Comparison of ENCODE assay signal across 20 cellular contexts in the genomic region with DNA sequence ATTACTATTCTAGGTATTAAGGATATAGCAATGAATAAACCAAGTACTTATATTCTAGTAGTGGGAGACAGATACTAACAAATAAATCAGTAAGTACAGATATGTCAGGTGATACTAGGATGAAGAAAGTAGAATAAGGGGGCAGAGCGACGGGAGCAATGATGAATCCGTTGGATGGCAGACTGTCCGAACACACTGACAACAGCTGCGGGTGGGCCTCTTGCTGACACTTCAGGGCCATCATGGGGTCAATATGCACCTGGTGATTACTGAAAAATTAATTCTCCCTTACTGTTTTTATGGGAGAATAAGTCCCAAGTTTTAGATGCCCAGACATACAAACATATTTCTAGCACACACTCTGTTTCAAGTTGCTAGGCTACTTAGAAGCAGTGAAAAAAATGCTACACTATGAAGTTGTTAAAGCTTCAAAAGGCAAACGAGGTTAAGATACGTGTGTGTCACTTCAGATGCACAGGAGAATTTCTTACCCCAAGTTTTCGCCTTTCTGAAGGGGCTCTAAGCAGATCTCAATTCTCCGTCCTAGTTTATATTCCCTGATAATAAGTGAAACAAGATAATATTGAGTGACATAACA.
DNase-seq lines count a peak whose midpoint lies in the region; ATAC-seq, FAIRE-seq and TF ChIP-seq lines count a peak whose summit lies in the region.
"Had no signal": no experiment of that assay in that cellular context is flagged by ENCODE, and none has a peak within 500 bp of the region (broad histone marks: within the 10 kb centered on the region; RNA-seq: fewer than 3 reads in every experiment).

No MANE protein-coding gene starts in this region.

- H3K9me3 ChIP-seq in GM23248 (ENCODE audit: low read depth) (no peaks in the 10 kb centered on the region), thymus (ENCODE audit: control insufficient read depth) (no peaks in the 10 kb centered on the region)
- H3K9me3 ChIP-seq: BLaER1, neutrophil, right lobe of liver, suprapubic skin had no signal

- H4K20me1 ChIP-seq in GM23248 (ENCODE audit: insufficient read depth) = 0 out of 2 replicates have a peak, but pooled peaks cover 2% of the 10 kb centered on the region
- H4K20me1 ChIP-seq: BLaER1 had no signal

- H3K27ac ChIP-seq in GM23248 = peak overlapping the region; percentile 20
- H3K27ac ChIP-seq in thymus (ENCODE audit: low read depth) = peak overlapping the region; percentile 22
- H3K27ac ChIP-seq: BLaER1, neutrophil, right lobe of liver, suprapubic skin had no signal

- TF ChIP-seq CTCF in D721Med (IDR thresholded peaks at IDR 0.05; ENCODE audit: insufficient read depth, missing control alignments) (no peak), GM13977 (IDR thresholded peaks at IDR 0.05; ENCODE audit: extremely low read depth, insufficient read depth, missing control alignments) (no peak)

- 86 to 88% methylated on average over 9 of the region's 9 CpGs for WGBS in GM23248 (ENCODE audit: low coverage in 1 of 2, low lambda C conversion rate in 2 of 2, missing lambda C conversion rate in 2 of 2), 2 experiments
- WGBS in thymus = 91% methylated on average over 9 of the region's 9 CpGs

- H3F3A ChIP-seq in GM23248 (ENCODE audit: insufficient read depth) = peaks cover 33% of the 10 kb centered on the region

- peak; percentile 34 for DNase-seq in GM23248
- DNase-seq in hepatic stellate cell (ENCODE audit: low spot score) = peak; percentile 6
- no peak for DNase-seq in D721Med (ENCODE audit: insufficient read length, low spot score)
- DNase-seq in GM13977 (ENCODE audit: low spot score) = no peak
- no peak for DNase-seq in HCEC 1CT
- no peak for DNase-seq in activated naive CD4-positive, alpha-beta T cell treated with anti-CD3 and anti-CD28 coated beads, Interleukin-2, amount 50 U/mL, for 16 hours
- DNase-seq: activated effector memory CD4-positive, alpha-beta T cell treated with anti-CD3 and anti-CD28 coated beads, Interleukin-2, amount 50 U/mL, for 16 hours; anterior cingulate cortex; DMS153; islet precursor cell; NCI-H2081 treated with DMSO at 0.1 percent for 48 hours; right lobe of liver; stimulated activated CD4-positive, alpha-beta T cell treated with anti-CD3 and anti-CD28 coated beads, Interleukin-4, amount 100 ng/mL, for 1 hour had no signal

- H2AFZ ChIP-seq in GM23248 = no peak overlapping the region

- H3K9me2 ChIP-seq in GM23248 (ENCODE audit: insufficient read depth) = no peaks in the 10 kb centered on the region

- peak overlapping the region; percentile 45 for H3K4me2 ChIP-seq in GM23248 (ENCODE audit: unreplicated experiment)
- H3K4me2 ChIP-seq: BLaER1 had no signal

- no peaks in the 10 kb centered on the region for H3K79me2 ChIP-seq in GM23248 (ENCODE audit: insufficient read depth)

- H3K4me1 ChIP-seq in GM23248 (ENCODE audit: insufficient read depth) (peaks cover 38% of the 10 kb centered on the region), thymus (ENCODE audit: control insufficient read depth, insufficient read depth, low read length) (no peaks in the 10 kb centered on the region)
- H3K4me1 ChIP-seq: BLaER1, right lobe of liver had no signal

- H3K36me3 ChIP-seq in GM23248 (ENCODE audit: low read depth) (peaks cover 48% of the 10 kb centered on the region), thymus (ENCODE audit: control insufficient read depth, insufficient read depth) (peaks cover 10% of the 10 kb centered on the region)
- H3K36me3 ChIP-seq: neutrophil had no signal

- in situ Hi-C loops in GM23248 (cut with MboI) (no loop called here), GM13977 (cut with MboI; ENCODE audit: low pct_unique_long_range_greater_than_20kb, low sequenced_read_pairs, unreplicated experiment) (loop anchor here (25.0 kb wide), 1 partner anchor 224 kb away; a partner anchor contains a TSS)

- H3K27me3 ChIP-seq in GM23248 (replicated peaks; ENCODE audit: insufficient read depth) (no peaks in the 10 kb centered on the region), thymus (ENCODE audit: control insufficient read depth, insufficient read depth) (no peaks in the 10 kb centered on the region)
- H3K27me3 ChIP-seq: BLaER1, neutrophil, right lobe of liver, suprapubic skin had no signal

- FAIRE-seq in D721Med (lab: Jason Lieb, UNC) = no peak

- H3K9ac ChIP-seq in GM23248 = 0 out of 2 replicates have a peak overlapping the region, but pooled peaks have one; percentile 1
- H3K9ac ChIP-seq: BLaER1 had no signal

- H3K4me3 ChIP-seq in GM23248 (peak overlapping the region; percentile 22; the same call in 1 of the 2 replicates), thymus (ENCODE audit: low read length) (no peak overlapping the region)
- H3K4me3 ChIP-seq: BLaER1, right lobe of liver, suprapubic skin had no signal

- ATAC-seq in SK-N-SH treated with all-trans-retinoic acid at 6 μM for 48 hours = peak; percentile 14
- ATAC-seq: activated CD4-positive, CD25-positive, alpha-beta regulatory T cell treated with anti-CD3 and anti-CD28 coated beads, Interleukin-2, amount 50 U/mL, for 24 hours; esophagus mucosa had no signal

TF ChIP-seq in SK-N-SH treated with all-trans-retinoic acid at 6 μM for 48 hours, 23 proteins besides CTCF, POLR2A, EP300 and RAD21:
- TF ChIP-seq, protein P1, sequence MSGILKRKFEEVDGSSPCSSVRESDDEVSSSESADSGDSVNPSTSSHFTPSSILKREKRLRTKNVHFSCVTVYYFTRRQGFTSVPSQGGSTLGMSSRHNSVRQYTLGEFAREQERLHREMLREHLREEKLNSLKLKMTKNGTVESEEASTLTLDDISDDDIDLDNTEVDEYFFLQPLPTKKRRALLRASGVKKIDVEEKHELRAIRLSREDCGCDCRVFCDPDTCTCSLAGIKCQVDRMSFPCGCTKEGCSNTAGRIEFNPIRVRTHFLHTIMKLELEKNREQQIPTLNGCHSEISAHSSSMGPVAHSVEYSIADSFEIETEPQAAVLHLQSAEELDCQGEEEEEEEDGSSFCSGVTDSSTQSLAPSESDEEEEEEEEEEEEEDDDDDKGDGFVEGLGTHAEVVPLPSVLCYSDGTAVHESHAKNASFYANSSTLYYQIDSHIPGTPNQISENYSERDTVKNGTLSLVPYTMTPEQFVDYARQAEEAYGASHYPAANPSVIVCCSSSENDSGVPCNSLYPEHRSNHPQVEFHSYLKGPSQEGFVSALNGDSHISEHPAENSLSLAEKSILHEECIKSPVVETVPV (CRISPR knock-in tag; IDR thresholded peaks at IDR 0.05) = no peak
- TF ChIP-seq, protein P2, sequence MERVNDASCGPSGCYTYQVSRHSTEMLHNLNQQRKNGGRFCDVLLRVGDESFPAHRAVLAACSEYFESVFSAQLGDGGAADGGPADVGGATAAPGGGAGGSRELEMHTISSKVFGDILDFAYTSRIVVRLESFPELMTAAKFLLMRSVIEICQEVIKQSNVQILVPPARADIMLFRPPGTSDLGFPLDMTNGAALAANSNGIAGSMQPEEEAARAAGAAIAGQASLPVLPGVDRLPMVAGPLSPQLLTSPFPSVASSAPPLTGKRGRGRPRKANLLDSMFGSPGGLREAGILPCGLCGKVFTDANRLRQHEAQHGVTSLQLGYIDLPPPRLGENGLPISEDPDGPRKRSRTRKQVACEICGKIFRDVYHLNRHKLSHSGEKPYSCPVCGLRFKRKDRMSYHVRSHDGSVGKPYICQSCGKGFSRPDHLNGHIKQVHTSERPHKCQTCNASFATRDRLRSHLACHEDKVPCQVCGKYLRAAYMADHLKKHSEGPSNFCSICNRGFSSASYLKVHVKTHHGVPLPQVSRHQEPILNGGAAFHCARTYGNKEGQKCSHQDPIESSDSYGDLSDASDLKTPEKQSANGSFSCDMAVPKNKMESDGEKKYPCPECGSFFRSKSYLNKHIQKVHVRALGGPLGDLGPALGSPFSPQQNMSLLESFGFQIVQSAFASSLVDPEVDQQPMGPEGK (CRISPR knock-in tag; IDR thresholded peaks at IDR 0.05; ENCODE audit: borderline replicate concordance) = no peak
- TF ChIP-seq ESRRG (CRISPR knock-in tag; IDR thresholded peaks at IDR 0.05) (no peak), ISL1 (CRISPR knock-in tag; IDR thresholded peaks at IDR 0.05) (no peak), ZFP30 (CRISPR knock-in tag; IDR thresholded peaks at IDR 0.05) (no peak), ZNF565 (CRISPR knock-in tag; conservative IDR thresholded peaks at IDR 0.05; ENCODE audit: low read depth) (no peak)
- TF ChIP-seq, protein P3, sequence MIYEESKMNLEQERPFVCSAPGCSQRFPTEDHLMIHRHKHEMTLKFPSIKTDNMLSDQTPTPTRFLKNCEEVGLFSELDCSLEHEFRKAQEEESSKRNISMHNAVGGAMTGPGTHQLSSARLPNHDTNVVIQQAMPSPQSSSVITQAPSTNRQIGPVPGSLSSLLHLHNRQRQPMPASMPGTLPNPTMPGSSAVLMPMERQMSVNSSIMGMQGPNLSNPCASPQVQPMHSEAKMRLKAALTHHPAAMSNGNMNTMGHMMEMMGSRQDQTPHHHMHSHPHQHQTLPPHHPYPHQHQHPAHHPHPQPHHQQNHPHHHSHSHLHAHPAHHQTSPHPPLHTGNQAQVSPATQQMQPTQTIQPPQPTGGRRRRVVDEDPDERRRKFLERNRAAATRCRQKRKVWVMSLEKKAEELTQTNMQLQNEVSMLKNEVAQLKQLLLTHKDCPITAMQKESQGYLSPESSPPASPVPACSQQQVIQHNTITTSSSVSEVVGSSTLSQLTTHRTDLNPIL (CRISPR knock-in tag; IDR thresholded peaks at IDR 0.05; ENCODE audit: low read depth) = no peak

Comparison
In these comparisons a context has a peak if more than half of its experiments do, and no peak if none do; other contexts are left out.
1. DNase-seq: peak in GM23248 (single experiment) and hepatic stellate cell (single experiment); none in D721Med (single experiment), GM13977 (single experiment), HCEC 1CT (single experiment) and activated naive CD4-positive, alpha-beta T cell treated with anti-CD3 and anti-CD28 coated beads, Interleukin-2, amount 50 U/mL, for 16 hours (single experiment).